ENCODE assay signal across 1 cellular context in genomic region chr16:159136-159849, GRCh38.
TF ChIP-seq lines count a peak whose summit lies in the region.

No MANE protein-coding gene starts in this region.

TF ChIP-seq in K562, 482 proteins besides CTCF, POLR2A, EP300 and RAD21:
- TF ChIP-seq XRCC4 (IDR thresholded peaks at IDR 0.05; ENCODE audit: extremely low read depth, insufficient read depth, insufficient read length) (no peak), E2F4 (CRISPR knock-in tag; IDR thresholded peaks at IDR 0.05; ENCODE audit: low read depth) (no peak), ZNF224 (CRISPR knock-in tag; IDR thresholded peaks at IDR 0.05) (no peak), SPI1 (IDR thresholded peaks at IDR 0.05; ENCODE audit: borderline replicate concordance, low read depth, low read length) (no peak), KAT2B (IDR thresholded peaks at IDR 0.05; ENCODE audit: low read depth, low read length) (no peak)
